Comparison of ENCODE assay signal across 8 cellular contexts in genomic region chr16:67993207-67994036, GRCh38. TPM values are rescaled to one million over a fixed set of nuclear protein-coding genes. Genes with fewer than 3 reads are reported as not detected.
DNase-seq lines count a peak whose midpoint lies in the region; ATAC-seq and TF ChIP-seq lines count a peak whose summit lies in the region.

No MANE protein-coding gene starts in this region.

- peaks cover 41% of the 10 kb centered on the region for H3K4me1 Mint-ChIP-seq in activated naive CD4-positive, alpha-beta T cell treated with anti-CD3 and anti-CD28 coated beads, Interleukin-2, amount 10 ng/mL, durations not matched to agents 7 days and 5 days
- no peaks in the 10 kb centered on the region for H3K4me1 Mint-ChIP-seq in glutamatergic neuron (ENCODE audit: low read depth, unreplicated experiment)

- peak overlapping the region; percentile 49; the same call in 1 of the 2 replicates for H3K9ac ChIP-seq in KMS-11

- no peak overlapping the region for H3K4me3 ChIP-seq in KMS-11 (IDR thresholded peaks at IDR 0.05; ENCODE audit: insufficient read depth, low read depth, low read length)
- peak overlapping the region; percentile 20 to 46 (median 42) for H3K4me3 ChIP-seq in tibial nerve

- peak overlapping the region; percentile 99 for H2AFZ ChIP-seq in KMS-11 (ENCODE audit: low read depth)

- H3K27me3 ChIP-seq in KMS-11 (ENCODE audit: insufficient read depth, low read depth), result no peaks in the 10 kb centered on the region
- no peaks in the 10 kb centered on the region for H3K27me3 ChIP-seq in tibial nerve

- H3K36me3 ChIP-seq in KMS-11 (ENCODE audit: insufficient read depth) (no peaks in the 10 kb centered on the region), tibial nerve (no peaks in the 10 kb centered on the region)

- TF ChIP-seq CTCF in KMS-11 (conservative IDR thresholded peaks at IDR 0.05; ENCODE audit: low read depth, low read length) (peak; percentile 82), glutamatergic neuron (IDR thresholded peaks at IDR 0.05; ENCODE audit: partially characterized antibody, unreplicated experiment) (peak; percentile 99), tibial nerve (IDR thresholded peaks at IDR 0.05) (peak; percentile 98 to 99 (median 99))

- DNase-seq in DMS53 (lab: John Stamatoyannopoulos, UW) (peak; percentile 80), SK-N-DZ (ENCODE audit: low spot score) (peak; percentile 80), glutamatergic neuron (peak; percentile 83), pons (ENCODE audit: low spot score) (peak; percentile 47), tibial nerve (ENCODE audit: low spot score in 2 of 2) (peak; percentile 54)
- peak; percentile 88 for DNase-seq in activated naive CD4-positive, alpha-beta T cell treated with anti-CD3 and anti-CD28 coated beads, Interleukin-2, amount 10 ng/mL, durations not matched to agents 7 days and 5 days

- H3K9me3 Mint-ChIP-seq in activated naive CD4-positive, alpha-beta T cell treated with anti-CD3 and anti-CD28 coated beads, Interleukin-2, amount 10 ng/mL, durations not matched to agents 7 days and 5 days, result peaks cover 5% of the 10 kb centered on the region
- peaks cover 2% of the 10 kb centered on the region for H3K9me3 Mint-ChIP-seq in glutamatergic neuron (ENCODE audit: unreplicated experiment)

- H3K9me3 ChIP-seq in tibial nerve, result no peaks in the 10 kb centered on the region

- H3K27ac Mint-ChIP-seq in activated naive CD4-positive, alpha-beta T cell treated with anti-CD3 and anti-CD28 coated beads, Interleukin-2, amount 10 ng/mL, durations not matched to agents 7 days and 5 days, result peak overlapping the region; percentile 96
- no peak overlapping the region for H3K27ac Mint-ChIP-seq in glutamatergic neuron (ENCODE audit: unreplicated experiment)

- CTCF ChIA-PET in activated naive CD4-positive, alpha-beta T cell treated with anti-CD3 and anti-CD28 coated beads, Interleukin-2, amount 10 ng/mL, durations not matched to agents 7 days and 5 days (lab: Charles Lee), result interaction anchor here (0.6 to 8.2 kb wide), 11 partner anchors 9 to 77 kb away, joined by 3 to 61 read pairs (median 3); no protein-coding TSS in a partner anchor

- peak overlapping the region; percentile 78 for H3K4me3 Mint-ChIP-seq in activated naive CD4-positive, alpha-beta T cell treated with anti-CD3 and anti-CD28 coated beads, Interleukin-2, amount 10 ng/mL, durations not matched to agents 7 days and 5 days
- no peak overlapping the region for H3K4me3 Mint-ChIP-seq in glutamatergic neuron (ENCODE audit: unreplicated experiment)

- peak in 1 of 2 donors; percentile 20 for TF ChIP-seq POLR2A in tibial nerve (IDR thresholded peaks at IDR 0.05)

- H3K4me2 ChIP-seq in KMS-11, result peak overlapping the region; percentile 92

- H4K20me1 ChIP-seq in KMS-11 (ENCODE audit: insufficient read depth), result no peaks in the 10 kb centered on the region

- peak; percentile 69 for ATAC-seq in GM21529 (IDR thresholded peaks at IDR 0.05; ENCODE audit: unreplicated experiment)

- WGBS in tibial nerve, 2 donors, result 10 to 15% methylated on average over 21 to 33 of the region's 38 CpGs

- peak in 1 of 2 donors; percentile 42 for TF ChIP-seq EP300 in tibial nerve (IDR thresholded peaks at IDR 0.05)

- H3K27ac ChIP-seq in KMS-11 (peak overlapping the region; percentile 10; the same call in 1 of the 2 replicates), tibial nerve (peak overlapping the region; percentile 57 to 80 (median 73))

- no peaks in the 10 kb centered on the region for H3K27me3 Mint-ChIP-seq in activated naive CD4-positive, alpha-beta T cell treated with anti-CD3 and anti-CD28 coated beads, Interleukin-2, amount 10 ng/mL, durations not matched to agents 7 days and 5 days
- peaks cover 4% of the 10 kb centered on the region for H3K27me3 Mint-ChIP-seq in glutamatergic neuron (ENCODE audit: unreplicated experiment)

- no peaks in the 10 kb centered on the region for H3K79me2 ChIP-seq in KMS-11 (ENCODE audit: insufficient read depth, low read depth)

- peaks cover 9% of the 10 kb centered on the region for H3K36me3 Mint-ChIP-seq in activated naive CD4-positive, alpha-beta T cell treated with anti-CD3 and anti-CD28 coated beads, Interleukin-2, amount 10 ng/mL, durations not matched to agents 7 days and 5 days
- no peaks in the 10 kb centered on the region for H3K36me3 Mint-ChIP-seq in glutamatergic neuron (ENCODE audit: unreplicated experiment)

- H3K4me1 ChIP-seq in KMS-11 (ENCODE audit: low read depth, poor library complexity, severe bottlenecking) (peaks cover 14% of the 10 kb centered on the region), tibial nerve (peaks cover 0 to 15% (median 6%) of the 10 kb centered on the region in 4 donors)

RNA-seq across cellular contexts. Expression of gene DPEP2, which starts 5.9 kb away (rescaled TPM):
- polyA plus RNA-seq in SK-N-DZ (2014; cell fraction: cytosol; rRNA removed), result not detected in 2 replicates
- not detected in 2 replicates for polyA plus RNA-seq in SK-N-DZ (2014; cell fraction: nucleus; rRNA removed)
- not detected for total RNA-seq in glutamatergic neuron (ENCODE audit: unreplicated experiment)
- 10 to 100 TPM in 1 of 4 donors, 1 to 10 TPM in 3; 1.0 to 12.6 (median 3.8) TPM for total RNA-seq in tibial nerve

RNA-seq across cellular contexts. Expression of gene DPEP3, which starts 13.1 kb away (rescaled TPM):
- polyA plus RNA-seq in SK-N-DZ (2014; cell fraction: cytosol; rRNA removed), result not detected in 2 replicates
- polyA plus RNA-seq in SK-N-DZ (2014; cell fraction: nucleus; rRNA removed), result 0.07 TPM in 1 of 2 replicates, not detected in the other
- total RNA-seq in glutamatergic neuron (ENCODE audit: unreplicated experiment) (not detected), tibial nerve (under 1 TPM in 1 of 4 donors, not detected in 3; 0.66 TPM)

RNA-seq across cellular contexts. Expression of gene DPEP2NB, which starts 22.3 kb away (rescaled TPM):
- not detected in 2 replicates for polyA plus RNA-seq in SK-N-DZ (2014; cell fraction: cytosol; rRNA removed)
- polyA plus RNA-seq in SK-N-DZ (2014; cell fraction: nucleus; rRNA removed), result not detected in 2 replicates
- not detected for total RNA-seq in glutamatergic neuron (ENCODE audit: unreplicated experiment)
- not detected for total RNA-seq in tibial nerve

RNA-seq across cellular contexts. Expression of gene SLC12A4, which starts 25.0 kb away (rescaled TPM):
- polyA plus RNA-seq in SK-N-DZ (2014; cell fraction: cytosol; rRNA removed), result 3.4 and 5.0 TPM in 2 replicates
- 11.8 and 13.3 TPM in 2 replicates for polyA plus RNA-seq in SK-N-DZ (2014; cell fraction: nucleus; rRNA removed)
- total RNA-seq in glutamatergic neuron (ENCODE audit: unreplicated experiment) (19.9 TPM), tibial nerve (100 to 1,000 TPM in 2 of 4 donors, 10 to 100 TPM in 2; 82.0 to 127 (median 101) TPM)

RNA-seq across cellular contexts. Expression of gene DDX28, which starts 29.6 kb away (rescaled TPM):
- polyA plus RNA-seq in SK-N-DZ (2014; cell fraction: cytosol; rRNA removed), result 19.0 and 23.2 TPM in 2 replicates
- 10.3 and 16.6 TPM in 2 replicates for polyA plus RNA-seq in SK-N-DZ (2014; cell fraction: nucleus; rRNA removed)
- total RNA-seq in glutamatergic neuron (ENCODE audit: unreplicated experiment) (6.7 TPM), tibial nerve (10 to 100 TPM in 3 of 4 donors, 1 to 10 TPM in 1; 6.7 to 11.7 (median 10.8) TPM)
